Comparison of ENCODE assay signal across 27 cellular contexts in genomic region chr5:179316961-179317360, GRCh38. TPM values are rescaled to one million over a fixed set of nuclear protein-coding genes. Genes with fewer than 3 reads are reported as not detected.
"Had no signal": no experiment of that assay in that cellular context is flagged by ENCODE, and none has a peak within 500 bp of the region (broad histone marks: within the 10 kb centered on the region; RNA-seq: fewer than 3 reads in every experiment).

No MANE protein-coding gene starts in this region.

- H3K9me3 ChIP-seq: body of pancreas, thoracic aorta, upper lobe of left lung had no signal

- ATAC-seq: activated CD8-positive, alpha-beta T cell treated with anti-CD3 and anti-CD28 coated beads, Interleukin-2, amount 10 ng/mL, durations not matched to agents 7 days and 5 days; body of pancreas; esophagus mucosa; left colon had no signal

- H3K36me3 ChIP-seq: thoracic aorta, upper lobe of left lung, WERI-Rb-1 had no signal

- H3K27ac ChIP-seq: body of pancreas, parathyroid adenoma, thoracic aorta, upper lobe of left lung, WERI-Rb-1 had no signal

- FAIRE-seq: islet of Langerhans, TTC549 had no signal

- H3K4me1 ChIP-seq: body of pancreas, parathyroid adenoma had no signal

- DNase-seq: activated CD4-positive, alpha-beta T cell treated with anti-CD3 and anti-CD28 coated beads for 1 hour; activated CD4-positive, alpha-beta T cell treated with anti-CD3 and anti-CD28 coated beads, Interleukin-2, amount 50 U/mL, for 1 hour; activated CD8-positive, alpha-beta T cell treated with anti-CD3 and anti-CD28 coated beads, Interleukin-2, amount 10 ng/mL, durations not matched to agents 7 days and 5 days; activated gamma-delta T cell; activated naive CD4-positive, alpha-beta T cell treated with anti-CD3 and anti-CD28 coated beads, Interleukin-2, amount 50 U/mL, for 16 hours; activated naive CD8-positive, alpha-beta T cell treated with anti-CD3 and anti-CD28 coated beads, Interleukin-2, amount 50 U/mL, for 24 hours; anterior cingulate cortex; caudate nucleus; dermis blood vessel endothelial cell; effector CD8-positive, alpha-beta T cell; foreskin melanocyte; hippocampal formation; left colon; naive B cell; stimulated activated CD4-positive, alpha-beta T cell treated with anti-CD3 and anti-CD28 coated beads, Interleukin-4, amount 100 ng/mL, for 24 hours; stimulated activated naive CD4-positive, alpha-beta T cell treated with Interleukin-2 at 50 U/mL for 16 hours; T-helper 1 cell; upper lobe of left lung; WERI-Rb-1 had no signal

- H3K27me3 ChIP-seq: body of pancreas, upper lobe of left lung had no signal

- H3K9ac ChIP-seq: parathyroid adenoma had no signal

- H3K4me3 ChIP-seq: body of pancreas, lung, thoracic aorta, upper lobe of left lung had no signal

RNA-seq across cellular contexts. Expression of gene ADAMTS2, which starts 28.3 kb away (rescaled TPM):
- total RNA-seq: activated CD8-positive, alpha-beta T cell treated with anti-CD3 and anti-CD28 coated beads, Interleukin-2, amount 10 ng/mL, durations not matched to agents 7 days and 5 days; activated T-helper 1 cell treated with anti-CD3 and anti-CD28 coated beads, Interleukin-12 subunit alpha, Interleukin-12 subunit beta, Interleukin-2, Interleukin-4 antibody, amounts not matched to agents 30 ng/mL and 10 ng/mL and 1 ng/mL, durations not matched to agents 14 hours and 24 hours and 36 hours had no signal
